In genomic region chr4:146350114-146350513, GRCh38 we compare ENCODE assay signal across 7 cellular contexts.
A peak's percentile ranks its signal among the peaks of the same experiment; 100 is the strongest.
DNase-seq lines count a peak whose midpoint lies in the region; ATAC-seq and TF ChIP-seq lines count a peak whose summit lies in the region.
"Not testable (repeated sequence)": the region's sequence is repeated elsewhere in the genome, so short reads cannot be mapped to it uniquely, and the experiment has no call there.

No MANE protein-coding gene starts in this region.

- H3K4me1 ChIP-seq in CD8-positive, alpha-beta T cell (ENCODE audit: insufficient read depth, low read length); HUES48 (ENCODE audit: control insufficient read depth, insufficient read depth, low read length); iPS-18a (ENCODE audit: control insufficient read depth, low read depth, low read length); neural progenitor cell: not testable (repeated sequence)

- not testable (repeated sequence) for H3K36me3 ChIP-seq in CD8-positive, alpha-beta T cell (ENCODE audit: insufficient read depth, low read length); HUES48 (ENCODE audit: control insufficient read depth, insufficient read depth, low read length); iPS-18a (ENCODE audit: control insufficient read depth, low read depth, low read length); neural progenitor cell

- H2AFZ ChIP-seq in neural progenitor cell (replicated peaks): not testable (repeated sequence)

- not testable (repeated sequence) for DNase-seq in CD8-positive, alpha-beta T cell; T-cell; astrocyte of the spinal cord (ENCODE audit: low read depth, low spot score); fibroblast of villous mesenchyme (ENCODE audit: low read depth); neural progenitor cell (ENCODE audit: low spot score)

- not testable (repeated sequence) for H3K4me3 ChIP-seq in CD8-positive, alpha-beta T cell (ENCODE audit: low read depth, low read length)
- H3K4me3 ChIP-seq in HUES48 (ENCODE audit: low read depth, low read length): peak overlapping the region; percentile 50; the same call in 1 of the 2 replicates
- H3K4me3 ChIP-seq in astrocyte of the spinal cord (ENCODE audit: low read depth, low read length): peak overlapping the region; percentile 10
- peak overlapping the region; percentile 50 for H3K4me3 ChIP-seq in fibroblast of villous mesenchyme (ENCODE audit: low read depth, low read length)
- peak overlapping the region; percentile 49 for H3K4me3 ChIP-seq in iPS-18a (ENCODE audit: low read length)
- peak overlapping the region; percentile 42 for H3K4me3 ChIP-seq in neural progenitor cell

- H3K27me3 ChIP-seq in CD8-positive, alpha-beta T cell (ENCODE audit: insufficient read depth, low read length); HUES48 (ENCODE audit: control insufficient read depth, insufficient read depth, low read length); iPS-18a (ENCODE audit: control insufficient read depth, insufficient read depth, low read length); neural progenitor cell: not testable (repeated sequence)

- intact Hi-C loops in CD8-positive, alpha-beta T cell (cut with DNase I, micrococcal nuclease): not testable (repeated sequence)

- H3K27ac Mint-ChIP-seq in CD8-positive, alpha-beta T cell; T-cell; neural progenitor cell: not testable (repeated sequence)

- TF ChIP-seq CTCF in CD8-positive, alpha-beta T cell (IDR thresholded peaks at IDR 0.05); astrocyte of the spinal cord (IDR thresholded peaks at IDR 0.05; ENCODE audit: low read depth, low read length); fibroblast of villous mesenchyme (IDR thresholded peaks at IDR 0.05; ENCODE audit: insufficient read depth, low read depth, low read length); neural progenitor cell (IDR thresholded peaks at IDR 0.05): not testable (repeated sequence)

- not testable (repeated sequence) for H3K36me3 Mint-ChIP-seq in CD8-positive, alpha-beta T cell; T-cell; neural progenitor cell

- not testable (repeated sequence) for H3F3A ChIP-seq in neural progenitor cell (ENCODE audit: low read depth)

- not testable (repeated sequence) for H3K27ac ChIP-seq in CD8-positive, alpha-beta T cell (ENCODE audit: low read depth, low read length); HUES48 (ENCODE audit: low read depth, low read length); iPS-18a (ENCODE audit: low read length); neural progenitor cell

- H3K9ac ChIP-seq in HUES48 (ENCODE audit: low read depth, low read length); iPS-18a (ENCODE audit: low read length); neural progenitor cell: not testable (repeated sequence)

- not testable (repeated sequence) for H3K9me3 Mint-ChIP-seq in CD8-positive, alpha-beta T cell; T-cell; neural progenitor cell

- not testable (repeated sequence) for H3K4me1 Mint-ChIP-seq in CD8-positive, alpha-beta T cell (ENCODE audit: low read depth); neural progenitor cell
- H3K4me1 Mint-ChIP-seq in T-cell: peaks cover 0 to 14% (median 1%) of the 10 kb centered on the region in 3 donors

- H3K27me3 Mint-ChIP-seq in CD8-positive, alpha-beta T cell (ENCODE audit: low read depth); T-cell; neural progenitor cell (ENCODE audit: insufficient read depth, low read depth): not testable (repeated sequence)

- CTCF ChIA-PET in CD8-positive, alpha-beta T cell (lab: Charles Lee); T-cell (lab: Charles Lee): not testable (repeated sequence)

- not testable (repeated sequence) for H3K9me3 ChIP-seq in CD8-positive, alpha-beta T cell (ENCODE audit: low read length); HUES48 (ENCODE audit: control insufficient read depth, insufficient read depth, low read length); iPS-18a (ENCODE audit: control insufficient read depth, low read depth, low read length); neural progenitor cell (ENCODE audit: low read depth)

- H4K20me1 ChIP-seq in neural progenitor cell (ENCODE audit: low read depth): not testable (repeated sequence)

- H3K79me2 ChIP-seq in neural progenitor cell (ENCODE audit: low read depth): not testable (repeated sequence)

- ATAC-seq in CD8-positive, alpha-beta T cell; T-cell (replicated peaks in 1 of 4): not testable (repeated sequence)

- peak overlapping the region; percentile 53 for H3K4me3 Mint-ChIP-seq in CD8-positive, alpha-beta T cell
- H3K4me3 Mint-ChIP-seq in T-cell: peak overlapping the region; percentile 17 to 63 (median 45)
- peak overlapping the region; percentile 64 for H3K4me3 Mint-ChIP-seq in neural progenitor cell

- peak overlapping the region; percentile 52 for H3K4me2 ChIP-seq in neural progenitor cell

- in situ Hi-C loops in astrocyte of the spinal cord (cut with HindIII; ENCODE audit: low sequenced_read_pairs): not testable (repeated sequence)

- POLR2A ChIA-PET in CD8-positive, alpha-beta T cell (lab: Charles Lee); T-cell (lab: Charles Lee): not testable (repeated sequence)
